8 cellular contexts compared by ENCODE assay signal in the genomic region with DNA sequence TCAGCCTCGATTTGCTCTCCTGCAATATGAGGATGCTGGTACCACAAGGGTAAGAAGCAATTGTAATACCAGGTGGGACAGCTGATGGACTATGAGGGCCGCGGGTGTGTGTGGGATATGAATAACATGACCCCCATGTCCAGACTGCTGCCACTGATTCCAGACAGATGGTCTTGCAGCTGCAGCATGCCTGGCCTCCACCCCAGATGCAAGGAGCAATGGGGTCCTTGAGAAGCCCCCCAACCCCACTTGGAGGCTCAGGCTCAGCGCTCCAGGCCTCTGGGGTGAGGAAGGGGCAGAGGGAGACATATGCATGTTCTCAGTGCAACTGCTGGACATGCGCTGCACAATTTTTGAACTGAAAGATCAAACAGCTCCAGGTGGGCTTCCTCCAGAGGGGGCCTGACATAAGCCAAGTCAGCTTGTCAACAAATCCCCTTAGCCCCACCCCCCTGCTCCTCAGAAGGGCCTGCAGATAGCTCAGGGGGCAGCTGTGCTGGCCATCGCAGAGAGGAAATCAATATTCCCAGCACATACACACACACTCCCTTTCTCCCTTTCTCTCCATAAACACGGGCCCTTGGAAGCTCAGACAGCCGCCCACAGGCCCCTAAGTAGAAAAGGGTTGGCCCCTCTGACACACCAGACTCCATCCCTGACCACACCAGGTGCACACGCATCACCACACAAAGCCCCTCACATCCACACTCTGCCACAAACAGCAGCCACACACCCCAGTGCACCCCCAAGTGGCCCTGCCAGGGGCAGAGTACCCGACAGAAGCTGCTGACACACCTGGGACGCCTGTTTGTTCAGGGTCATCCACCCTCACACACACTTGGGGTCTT.
DNase-seq lines count a peak whose midpoint lies in the region; ATAC-seq and TF ChIP-seq lines count a peak whose summit lies in the region.

No MANE protein-coding gene starts in this region.

- H3K4me3 Mint-ChIP-seq in endothelial cell (ENCODE audit: unreplicated experiment): peak overlapping the region; percentile 95

- H3K4me1 Mint-ChIP-seq in endothelial cell (ENCODE audit: unreplicated experiment): peaks cover 61% of the 10 kb centered on the region

- H3K27ac Mint-ChIP-seq in endothelial cell (ENCODE audit: unreplicated experiment): no peak overlapping the region

- H3K36me3 ChIP-seq in neuron (ENCODE audit: insufficient read depth, low read length): no peaks in the 10 kb centered on the region

- no peak for ATAC-seq in HG03135 (IDR thresholded peaks at IDR 0.05; ENCODE audit: unreplicated experiment)
- no peak for ATAC-seq in GM19023 (IDR thresholded peaks at IDR 0.05; ENCODE audit: unreplicated experiment)

- peaks cover 25% of the 10 kb centered on the region for H3K4me1 ChIP-seq in neuron (ENCODE audit: insufficient read depth, low read length)

- H3K9me3 ChIP-seq in neuron (ENCODE audit: low read length): no peaks in the 10 kb centered on the region

- DNase-seq in NCI-H82 treated with DMSO at 0.1 percent for 48 hours (lab: John Stamatoyannopoulos, UW; ENCODE audit: unreplicated experiment): peak; percentile 52
- DNase-seq in endothelial cell (ENCODE audit: low spot score): no peak
- DNase-seq in mucosa of gallbladder (ENCODE audit: low spot score): no peak
- no peak for DNase-seq in germinal center (ENCODE audit: low spot score)

- H3K36me3 Mint-ChIP-seq in endothelial cell (ENCODE audit: low read depth, unreplicated experiment): peaks cover 4% of the 10 kb centered on the region

- H2AFZ ChIP-seq in neuron (ENCODE audit: low read depth, low read length): no peak overlapping the region

- peaks cover 17% of the 10 kb centered on the region for H3K27me3 Mint-ChIP-seq in endothelial cell (ENCODE audit: unreplicated experiment)

- peak overlapping the region; percentile 78 for H3K27ac ChIP-seq in C4-2B

- no peaks in the 10 kb centered on the region for H3K9me3 Mint-ChIP-seq in endothelial cell (ENCODE audit: unreplicated experiment)

- no peaks in the 10 kb centered on the region for H3K27me3 ChIP-seq in neuron (ENCODE audit: insufficient read depth, low read length)

- TF ChIP-seq CTCF in C4-2B (conservative IDR thresholded peaks at IDR 0.05): no peak
- no peak for TF ChIP-seq CTCF in endothelial cell (IDR thresholded peaks at IDR 0.05; ENCODE audit: unreplicated experiment)

- H3K4me3 ChIP-seq in neuron (ENCODE audit: low read length): peak overlapping the region; percentile 80
